In genomic region chr5:135140805-135141204, GRCh38 we compare ENCODE assay signal across 9 cellular contexts.
DNase-seq lines count a peak whose midpoint lies in the region; ATAC-seq and TF ChIP-seq lines count a peak whose summit lies in the region.
"Had no signal": no experiment of that assay in that cellular context is flagged by ENCODE, and none has a peak within 500 bp of the region (broad histone marks: within the 10 kb centered on the region; RNA-seq: fewer than 3 reads in every experiment).

No MANE protein-coding gene starts in this region.

- H3K27me3 ChIP-seq in heart left ventricle (no peaks in the 10 kb centered on the region), prostate gland (replicated peaks; ENCODE audit: insufficient read depth) (no peaks in the 10 kb centered on the region), tibial nerve (no peaks in the 10 kb centered on the region)

- no peak for TF ChIP-seq CTCF in heart left ventricle (IDR thresholded peaks at IDR 0.05)
- TF ChIP-seq CTCF in prostate gland (IDR thresholded peaks at IDR 0.05) = no peak
- no peak for TF ChIP-seq CTCF in tibial nerve (IDR thresholded peaks at IDR 0.05)

- H3K27ac ChIP-seq in heart left ventricle (peak overlapping the region in 1 of 12 donors; percentile 33), prostate gland (no peak overlapping the region), tibial nerve (no peak overlapping the region)

- DNase-seq in HCEC 1CT (peak; percentile 95), SHP77 treated with DMSO at 0.1 percent for 48 hours (lab: John Stamatoyannopoulos, UW) (peak; percentile 23), heart left ventricle (peak in 2 of 5 donors; percentile 27 to 39), superior temporal gyrus (ENCODE audit: extremely low spot score) (peak; percentile 26), prostate gland (ENCODE audit: low spot score) (no peak), tibial nerve (ENCODE audit: low spot score in 2 of 2) (no peak)
- no peak for DNase-seq in activated CD4-positive, alpha-beta T cell treated with anti-CD3 and anti-CD28 coated beads for 4 hours
- no peak for DNase-seq in stimulated activated CD4-positive, alpha-beta T cell treated with anti-CD3 and anti-CD28 coated beads, Interleukin-2, amount 100 ng/mL, for 24 hours
- DNase-seq: substantia nigra had no signal

- H3K4me3 ChIP-seq in heart left ventricle (no peak overlapping the region), prostate gland (no peak overlapping the region), tibial nerve (no peak overlapping the region)

- H3K4me1 ChIP-seq in heart left ventricle (peaks cover 0 to 6% (median 0%) of the 10 kb centered on the region in 12 donors), prostate gland (replicated peaks) (no peaks in the 10 kb centered on the region), tibial nerve (no peaks in the 10 kb centered on the region)

- intact Hi-C loops in heart left ventricle (cut with DNase I) (no loop called here), prostate gland (cut with DNase I) (no loop called here)

- ATAC-seq in heart left ventricle = peak in 3 of 4 donors; percentile 13 to 65 (median 39)

- WGBS in heart left ventricle, 4 donors = 60 to 71% (median 64%) methylated on average over 5 to 7 of the region's 7 CpGs
- WGBS in prostate gland = 55% methylated on average over 7 of the region's 7 CpGs
- 84 to 94% methylated on average over 6 of the region's 7 CpGs for WGBS in tibial nerve, 2 donors

- H3K9me3 ChIP-seq in heart left ventricle = no peaks in the 10 kb centered on the region
- H3K9me3 ChIP-seq in prostate gland = no peaks in the 10 kb centered on the region
- H3K9me3 ChIP-seq in tibial nerve = no peaks in the 10 kb centered on the region

- H3K36me3 ChIP-seq in heart left ventricle (no peaks in the 10 kb centered on the region), prostate gland (no peaks in the 10 kb centered on the region), tibial nerve (no peaks in the 10 kb centered on the region)

- peak in 1 of 2 donors; percentile 20 for TF ChIP-seq EP300 in tibial nerve (IDR thresholded peaks at IDR 0.05)

- TF ChIP-seq POLR2A in heart left ventricle (IDR thresholded peaks at IDR 0.05) (no peak), prostate gland (IDR thresholded peaks at IDR 0.05) (no peak), tibial nerve (IDR thresholded peaks at IDR 0.05) (no peak)

Comparison
In these comparisons a context has a peak if more than half of its experiments do, and no peak if none do; other contexts are left out.
1. DNase-seq: peak in HCEC 1CT (single experiment), SHP77 treated with DMSO at 0.1 percent for 48 hours (single experiment) and superior temporal gyrus (single experiment); none in prostate gland (single experiment), tibial nerve (0 of 2), activated CD4-positive, alpha-beta T cell treated with anti-CD3 and anti-CD28 coated beads for 4 hours (0 of 2) and stimulated activated CD4-positive, alpha-beta T cell treated with anti-CD3 and anti-CD28 coated beads, Interleukin-2, amount 100 ng/mL, for 24 hours (0 of 2).